16 cellular contexts compared by ENCODE assay signal in genomic region chr10:62589689-62590088, GRCh38.
"Had no signal": no experiment of that assay in that cellular context is flagged by ENCODE, and none has a peak within 500 bp of the region (broad histone marks: within the 10 kb centered on the region; RNA-seq: fewer than 3 reads in every experiment).

No MANE protein-coding gene starts in this region.

- H3K36me3 ChIP-seq: left ventricle myocardium inferior, pancreas, sigmoid colon, tibial artery had no signal

- H3K27me3 ChIP-seq: pancreas, sigmoid colon, tibial artery had no signal

- H3K4me3 ChIP-seq: left ventricle myocardium inferior, pancreas, sigmoid colon, tibial artery had no signal

- H3K27ac ChIP-seq: left ventricle myocardium inferior, pancreas, sigmoid colon, tibial artery had no signal

- ATAC-seq: activated CD4-positive, CD25-positive, alpha-beta regulatory T cell treated with anti-CD3 and anti-CD28 coated beads, Interleukin-2, amount 50 U/mL, for 24 hours; activated T-helper 17 cell treated with anti-CD3 and anti-CD28 coated beads, Interleukin-2, amount 50 U/mL, for 72 hours; naive thymus-derived CD8-positive, alpha-beta T cell; pancreas; stimulated activated memory B cell treated with anti-CD40 and anti-IgM and Interleukin-4, amounts not matched to agents 10 μg/mL and 1 μg/mL and 100 μg/mL, for 72 hours had no signal

- H3K9me3 ChIP-seq: pancreas, sigmoid colon, tibial artery had no signal

- DNase-seq: activated CD4-positive, alpha-beta T cell treated with anti-CD3 and anti-CD28 coated beads, Interleukin-2, amount 50 U/mL, for 1 hour; activated naive CD4-positive, alpha-beta T cell treated with Interleukin-2 at 50 U/mL for 16 hours; activated T-cell treated with anti-CD3 and anti-CD28 coated beads for 4 hours; aorta; left ventricle myocardium inferior; naive thymus-derived CD8-positive, alpha-beta T cell; pancreas; sigmoid colon; stimulated activated CD4-positive, alpha-beta T cell treated with anti-CD3 and anti-CD28 coated beads, Interleukin-2, amount 100 ng/mL, for 48 hours; tibial artery had no signal

- FAIRE-seq: colon, keratinocyte, pancreas, urothelium cell line had no signal

- H3K4me1 ChIP-seq: left ventricle myocardium inferior, pancreas, sigmoid colon had no signal
